ENCODE assay signal across 12 cellular contexts in genomic region chr5:77937015-77937908, GRCh38.
DNase-seq lines count a peak whose midpoint lies in the region; ATAC-seq and TF ChIP-seq lines count a peak whose summit lies in the region.
"Had no signal": no experiment of that assay in that cellular context is flagged by ENCODE, and none has a peak within 500 bp of the region (broad histone marks: within the 10 kb centered on the region; RNA-seq: fewer than 3 reads in every experiment).

No MANE protein-coding gene starts in this region.

- no peak overlapping the region for H3K9ac ChIP-seq in mammary epithelial cell (ENCODE audit: insufficient read depth, low read length)

- TF ChIP-seq POLR2A in transverse colon (IDR thresholded peaks at IDR 0.05): no peak

- H3K36me3 ChIP-seq in mammary epithelial cell (ENCODE audit: insufficient read depth, low read length) (no peaks in the 10 kb centered on the region), transverse colon (no peaks in the 10 kb centered on the region)
- H3K36me3 ChIP-seq: uterus had no signal

- ATAC-seq in GM19438 (IDR thresholded peaks at IDR 0.05; ENCODE audit: low read depth, unreplicated experiment) (peak; percentile 79), HG03064 (IDR thresholded peaks at IDR 0.05; ENCODE audit: low read depth, unreplicated experiment) (peak; percentile 71)
- ATAC-seq: left colon had no signal

- in situ Hi-C loops in mammary epithelial cell (cut with MboI; ENCODE audit: low sequenced_read_pairs in 2 of 2): no loop called here
- in situ Hi-C loops in transverse colon (cut with MboI; ENCODE audit: low pct_ligation_motif_present in 1 of 4, low pct_unique_long_range_greater_than_20kb in 1 of 4, low sequenced_read_pairs in 3 of 4): no loop called here

- H3K9me3 ChIP-seq in mammary epithelial cell (replicated peaks; ENCODE audit: insufficient read depth, low read length) (no peaks in the 10 kb centered on the region), transverse colon (no peaks in the 10 kb centered on the region)
- H3K9me3 ChIP-seq: uterus had no signal

- no peaks in the 10 kb centered on the region for H4K20me1 ChIP-seq in mammary epithelial cell (ENCODE audit: insufficient read depth, low read length)

- CTCF ChIA-PET in mammary epithelial cell (lab: Charles Lee; ENCODE audit: low non-redundant PET): no interaction called here

- H3K27me3 ChIP-seq in mammary epithelial cell (ENCODE audit: insufficient read depth, low read length) (peaks cover 6% of the 10 kb centered on the region), transverse colon (peaks cover 27% of the 10 kb centered on the region)
- H3K27me3 ChIP-seq: uterus had no signal

- peak; percentile 31 for DNase-seq in OCI-M2 (lab: John Stamatoyannopoulos, UW; ENCODE audit: unreplicated experiment)
- no peak for DNase-seq in mammary epithelial cell
- DNase-seq in transverse colon: no peak
- no peak for DNase-seq in NCI-H526 (lab: John Stamatoyannopoulos, UW)
- DNase-seq in EL: no peak
- DNase-seq: CD4-positive, alpha-beta T cell; left colon; PC-9; uterus had no signal

- H2AFZ ChIP-seq in mammary epithelial cell (ENCODE audit: low read depth, low read length): no peak overlapping the region
- H2AFZ ChIP-seq: PC-9 had no signal

- no peak for TF ChIP-seq EP300 in transverse colon (IDR thresholded peaks at IDR 0.05; ENCODE audit: low read depth)

- intact Hi-C loops in mammary epithelial cell (cut with micrococcal nuclease): no loop called here
- intact Hi-C loops in transverse colon (cut with DNase I; ENCODE audit: low total_unique reads): no loop called here

- H3K4me1 ChIP-seq in mammary epithelial cell (ENCODE audit: insufficient read depth, low read length) (no peaks in the 10 kb centered on the region), transverse colon (no peaks in the 10 kb centered on the region)
- H3K4me1 ChIP-seq: uterus had no signal

- BruUV-seq in mammary epithelial cell (replicated peaks; lab: Mats Ljungman, UMichigan): no TSS peak

- H3K4me2 ChIP-seq in mammary epithelial cell (ENCODE audit: insufficient read depth, low read depth, low read length): no peak overlapping the region
- H3K4me2 ChIP-seq: PC-9 had no signal

- TF ChIP-seq CTCF in mammary epithelial cell (conservative IDR thresholded peaks at IDR 0.05 in 1 of 2, IDR thresholded peaks at IDR 0.05 in 1 of 2; ENCODE audit: extremely low read depth in 1 of 2, insufficient read depth in 1 of 2, low read depth in 1 of 2, low read length in 2 of 2) (no peak), transverse colon (IDR thresholded peaks at IDR 0.05) (no peak)

- WGBS in mammary epithelial cell (ENCODE audit: low coverage, missing lambda C conversion rate): 65% methylated on average over 6 of the region's 6 CpGs
- WGBS in transverse colon (ENCODE audit: low coverage in 1 of 2), 2 donors: 70% methylated on average over 4 to 6 of the region's 6 CpGs

- H3K79me2 ChIP-seq in mammary epithelial cell (ENCODE audit: insufficient read depth, low read length): no peaks in the 10 kb centered on the region

- dilution Hi-C loops in mammary epithelial cell (cut with HindIII; ENCODE audit: low sequenced_read_pairs): no loop called here

- H3K4me3 ChIP-seq in GM08714 (ENCODE audit: low read length) (peak overlapping the region; percentile 52; the same call in 1 of the 2 replicates), mammary epithelial cell (replicated peaks in 1 of 3; ENCODE audit: insufficient read depth in 1 of 3, low read depth in 2 of 3, low read length in 3 of 3) (no peak overlapping the region), transverse colon (no peak overlapping the region)
- H3K4me3 ChIP-seq: PC-9, uterus had no signal

- H3K27ac ChIP-seq in mammary epithelial cell (ENCODE audit: insufficient read depth, low read depth, low read length): no peak overlapping the region
- H3K27ac ChIP-seq in transverse colon: peak overlapping the region in 1 of 4 donors; percentile 30
- H3K27ac ChIP-seq: PC-9, uterus had no signal
